Comparison of ENCODE assay signal across 10 cellular contexts in the genomic region with DNA sequence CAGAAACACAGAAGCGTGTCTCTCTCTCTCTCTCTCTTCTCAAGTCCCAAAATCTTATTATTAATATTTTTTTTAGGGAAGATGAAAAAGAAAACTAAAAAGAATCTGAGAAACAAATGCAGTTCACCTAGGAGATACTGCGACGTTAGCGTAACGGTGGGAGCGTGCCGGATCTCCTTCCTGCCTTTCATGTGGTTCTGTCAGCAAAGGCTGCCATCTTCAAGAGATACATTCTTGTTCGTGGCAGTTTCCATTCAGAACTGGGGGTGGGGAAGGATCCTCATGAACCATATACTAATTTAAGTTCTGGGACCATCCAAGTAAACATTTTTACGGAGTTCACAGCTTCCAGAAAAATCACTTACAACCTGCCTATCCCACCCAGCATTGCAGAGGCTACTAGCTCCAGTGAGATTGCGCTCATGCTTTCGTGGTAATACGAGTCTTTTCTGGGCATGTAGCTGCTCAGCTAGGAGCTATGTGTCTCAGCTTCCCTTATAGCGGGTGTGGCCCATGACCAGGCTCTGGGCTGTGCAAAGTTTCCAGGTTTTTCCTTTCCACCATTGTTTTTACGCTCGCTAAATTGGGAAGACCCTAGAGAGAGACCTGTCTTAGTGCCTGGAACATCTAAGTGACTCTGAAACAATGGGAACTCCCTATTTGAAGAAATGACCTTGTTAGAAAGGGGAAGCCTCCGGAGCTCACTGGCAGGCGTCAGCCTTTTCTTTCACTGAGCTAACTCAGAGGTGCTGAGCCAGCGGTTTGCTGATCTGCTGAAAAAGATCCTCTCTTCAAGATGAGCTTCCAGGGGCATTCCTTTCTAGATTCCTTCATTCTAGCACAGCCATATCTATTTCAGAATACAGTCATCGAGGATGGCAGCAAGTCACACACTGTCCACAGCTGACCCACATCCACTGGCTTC. TPM values are rescaled to one million over a fixed set of nuclear protein-coding genes. Genes with fewer than 3 reads are reported as not detected.
DNase-seq lines count a peak whose midpoint lies in the region; ATAC-seq and TF ChIP-seq lines count a peak whose summit lies in the region.
"Had no signal": no experiment of that assay in that cellular context is flagged by ENCODE, and none has a peak within 500 bp of the region (broad histone marks: within the 10 kb centered on the region; RNA-seq: fewer than 3 reads in every experiment).

No MANE protein-coding gene starts in this region.

- H3K27me3 Mint-ChIP-seq in CD14-positive monocyte (ENCODE audit: low read depth in 3 of 3) = peaks cover 1 to 3% (median 2%) of the 10 kb centered on the region in 3 donors
- H3K27me3 Mint-ChIP-seq in T-helper 1 cell treated with Interleukin-12 subunit alpha and Interleukin-12 subunit beta and Interleukin-4 antibody, amounts not matched to agents 30 μg/mL and 1 μg/mL, for 36 hours (ENCODE audit: low read depth) = no peaks in the 10 kb centered on the region
- H3K27me3 Mint-ChIP-seq in naive thymus-derived CD8-positive, alpha-beta T cell = no peaks in the 10 kb centered on the region

- POLR2A ChIA-PET in naive thymus-derived CD8-positive, alpha-beta T cell (lab: Charles Lee) = interaction anchor here (0.7 to 5.9 kb wide), 19 partner anchors 8 to 145 kb away, joined by 3 to 39 read pairs (median 4); a partner anchor contains a TSS

- peak; percentile 80 to 90 for ATAC-seq in naive thymus-derived CD8-positive, alpha-beta T cell
- ATAC-seq in GM19455 (IDR thresholded peaks at IDR 0.05; ENCODE audit: unreplicated experiment) = no peak
- ATAC-seq: body of pancreas had no signal

- intact Hi-C loops in CD14-positive monocyte (cut with micrococcal nuclease) = no loop called here

- peak overlapping the region; percentile 73 to 91 (median 88) for H3K27ac Mint-ChIP-seq in CD14-positive monocyte
- peak overlapping the region; percentile 99 for H3K27ac Mint-ChIP-seq in T-helper 1 cell treated with Interleukin-12 subunit alpha and Interleukin-12 subunit beta and Interleukin-4 antibody, amounts not matched to agents 30 μg/mL and 1 μg/mL, for 36 hours
- H3K27ac Mint-ChIP-seq in naive thymus-derived CD8-positive, alpha-beta T cell = peak overlapping the region; percentile 94 to 100 (median 99)

- peaks cover 57% of the 10 kb centered on the region for H3K4me1 Mint-ChIP-seq in CD14-positive monocyte
- peaks cover 91% of the 10 kb centered on the region for H3K4me1 Mint-ChIP-seq in T-helper 1 cell treated with Interleukin-12 subunit alpha and Interleukin-12 subunit beta and Interleukin-4 antibody, amounts not matched to agents 30 μg/mL and 1 μg/mL, for 36 hours (ENCODE audit: low read depth)
- H3K4me1 Mint-ChIP-seq in naive thymus-derived CD8-positive, alpha-beta T cell = peaks cover 57 to 100% (median 96%) of the 10 kb centered on the region in 4 donors

- peaks cover 0 to 2% of the 10 kb centered on the region in 2 donors for H3K36me3 Mint-ChIP-seq in CD14-positive monocyte
- peaks cover 84% of the 10 kb centered on the region for H3K36me3 Mint-ChIP-seq in T-helper 1 cell treated with Interleukin-12 subunit alpha and Interleukin-12 subunit beta and Interleukin-4 antibody, amounts not matched to agents 30 μg/mL and 1 μg/mL, for 36 hours (ENCODE audit: low read depth)
- H3K36me3 Mint-ChIP-seq in naive thymus-derived CD8-positive, alpha-beta T cell = peaks cover 0 to 5% (median 3%) of the 10 kb centered on the region in 3 donors

- peaks cover 0 to 2% (median 0%) of the 10 kb centered on the region in 7 donors for H3K9me3 Mint-ChIP-seq in CD14-positive monocyte
- H3K9me3 Mint-ChIP-seq in T-helper 1 cell treated with Interleukin-12 subunit alpha and Interleukin-12 subunit beta and Interleukin-4 antibody, amounts not matched to agents 30 μg/mL and 1 μg/mL, for 36 hours = no peaks in the 10 kb centered on the region
- H3K9me3 Mint-ChIP-seq in naive thymus-derived CD8-positive, alpha-beta T cell = peaks cover 0 to 28% (median 0%) of the 10 kb centered on the region in 9 donors

- peak overlapping the region in 1 of 2 donors; percentile 51 for H3K4me3 Mint-ChIP-seq in CD14-positive monocyte
- H3K4me3 Mint-ChIP-seq in T-helper 1 cell treated with Interleukin-12 subunit alpha and Interleukin-12 subunit beta and Interleukin-4 antibody, amounts not matched to agents 30 μg/mL and 1 μg/mL, for 36 hours = peak overlapping the region; percentile 72
- H3K4me3 Mint-ChIP-seq in naive thymus-derived CD8-positive, alpha-beta T cell = peak overlapping the region; percentile 72 to 90 (median 84)

- TF ChIP-seq CTCF in CD14-positive monocyte (IDR thresholded peaks at IDR 0.05) = no peak

- DNase-seq in CD14-positive monocyte (ENCODE audit: low spot score) (peak; percentile 73), DMS79 treated with DMSO at 0.1 percent for 48 hours (lab: John Stamatoyannopoulos, UW) (no peak), germinal center (ENCODE audit: low spot score) (no peak), 8988T (no peak)
- peak; percentile 28 for DNase-seq in activated naive CD8-positive, alpha-beta T cell treated with anti-CD3 and anti-CD28 coated beads, Interleukin-2, amount 50 U/mL, for 16 hours (ENCODE audit: low read depth, low spot score)
- peak; percentile 53 to 92 (median 84) for DNase-seq in naive thymus-derived CD8-positive, alpha-beta T cell
- DNase-seq: NCI-H524 had no signal

RNA-seq across cellular contexts. Expression of a gene that starts 17.3 kb away (rescaled TPM):
- under 1 TPM in 1 of 2 donors, not detected in 1; 0.65 TPM for polyA plus RNA-seq in CD14-positive monocyte
- 10 to 100 TPM in 1 of 2 experiments, 1 to 10 TPM in 1; 9.8 to 11.1 TPM for total RNA-seq in naive thymus-derived CD8-positive, alpha-beta T cell
- polyA plus RNA-seq in naive thymus-derived CD8-positive, alpha-beta T cell = 1 to 10 TPM; 1.7 to 3.9 (median 3.7) TPM
- total RNA-seq: body of pancreas had no signal

RNA-seq across cellular contexts. Expression of a gene that starts 50.3 kb away (rescaled TPM):
- 10 to 100 TPM; 14.5 to 33.5 TPM for polyA plus RNA-seq in CD14-positive monocyte
- 10 to 100 TPM; 81.5 to 83.4 TPM for total RNA-seq in naive thymus-derived CD8-positive, alpha-beta T cell
- 10 to 100 TPM; 17.5 to 19.0 (median 18.1) TPM for polyA plus RNA-seq in naive thymus-derived CD8-positive, alpha-beta T cell

Comparison
In these comparisons a context has a peak if more than half of its experiments do, and no peak if none do; other contexts are left out.
1. DNase-seq: peak in CD14-positive monocyte (single experiment), activated naive CD8-positive, alpha-beta T cell treated with anti-CD3 and anti-CD28 coated beads, Interleukin-2, amount 50 U/mL, for 16 hours (single experiment) and naive thymus-derived CD8-positive, alpha-beta T cell (10 of 10); none in DMS79 treated with DMSO at 0.1 percent for 48 hours (single experiment), germinal center (single experiment) and 8988T (single experiment).
2. Peak in every context shown above with its lines, with median percentiles within 50 percentile points of each other: H3K27ac Mint-ChIP-seq.